ENCODE assay signal across 9 cellular contexts in genomic region chr18:77069482-77069881, GRCh38.
A peak's percentile ranks its signal among the peaks of the same experiment; 100 is the strongest.
DNase-seq lines count a peak whose midpoint lies in the region; ATAC-seq and TF ChIP-seq lines count a peak whose summit lies in the region.
"Had no signal": no experiment of that assay in that cellular context is flagged by ENCODE, and none has a peak within 500 bp of the region (broad histone marks: within the 10 kb centered on the region; RNA-seq: fewer than 3 reads in every experiment).

No MANE protein-coding gene starts in this region.

- ATAC-seq in left cardiac atrium (no peak), natural killer cell (no peak), GM19324 (IDR thresholded peaks at IDR 0.05; ENCODE audit: low FRiP score, unreplicated experiment) (no peak), GM18907 (IDR thresholded peaks at IDR 0.05; ENCODE audit: unreplicated experiment) (no peak)

- intact Hi-C loops in left cardiac atrium (cut with DNase I) = no loop called here
- intact Hi-C loops in activated T-helper 2 cell treated with anti-CD3 and anti-CD28 coated beads, Interferon-gamma antibody, Interleukin-2, Interleukin-4, amounts not matched to agents 10 μg/mL and 5 μg/mL and 100 μg/mL, durations not matched to agents 14 hours and 24 hours and 36 hours (cut with micrococcal nuclease) = loop anchor here (2.0 to 10.0 kb wide), 3 partner anchors 15 to 415 kb away; no protein-coding TSS in a partner anchor
- intact Hi-C loops in natural killer cell (cut with micrococcal nuclease) = loop anchor here (5.0 to 10.0 kb wide), 2 partner anchors 145 to 578 kb away; no protein-coding TSS in a partner anchor
- intact Hi-C loops in uterus (cut with DNase I; ENCODE audit: low total_unique reads) = no loop called here

- TF ChIP-seq POLR2A in uterus (IDR thresholded peaks at IDR 0.05) = no peak

- H3K36me3 ChIP-seq in right atrium auricular region (peaks cover 15% of the 10 kb centered on the region), uterus (no peaks in the 10 kb centered on the region)

- H3K4me3 Mint-ChIP-seq in activated T-helper 2 cell treated with anti-CD3 and anti-CD28 coated beads, Interferon-gamma antibody, Interleukin-2, Interleukin-4, amounts not matched to agents 10 μg/mL and 5 μg/mL and 100 μg/mL, durations not matched to agents 14 hours and 24 hours and 36 hours (ENCODE audit: low read depth) = peak overlapping the region; percentile 37
- H3K4me3 Mint-ChIP-seq in natural killer cell = peak overlapping the region; percentile 83

- no peaks in the 10 kb centered on the region for H3K9me3 Mint-ChIP-seq in activated T-helper 2 cell treated with anti-CD3 and anti-CD28 coated beads, Interferon-gamma antibody, Interleukin-2, Interleukin-4, amounts not matched to agents 10 μg/mL and 5 μg/mL and 100 μg/mL, durations not matched to agents 14 hours and 24 hours and 36 hours
- H3K9me3 Mint-ChIP-seq in natural killer cell = no peaks in the 10 kb centered on the region

- no peaks in the 10 kb centered on the region for H3K27me3 Mint-ChIP-seq in activated T-helper 2 cell treated with anti-CD3 and anti-CD28 coated beads, Interferon-gamma antibody, Interleukin-2, Interleukin-4, amounts not matched to agents 10 μg/mL and 5 μg/mL and 100 μg/mL, durations not matched to agents 14 hours and 24 hours and 36 hours (ENCODE audit: low read depth)
- no peaks in the 10 kb centered on the region for H3K27me3 Mint-ChIP-seq in natural killer cell (ENCODE audit: low read depth in 2 of 2)

- no peak for TF ChIP-seq CTCF in right atrium auricular region (IDR thresholded peaks at IDR 0.05)
- TF ChIP-seq CTCF in natural killer cell (IDR thresholded peaks at IDR 0.05) = no peak
- TF ChIP-seq CTCF in uterus (IDR thresholded peaks at IDR 0.05) = no peak

- H3K36me3 Mint-ChIP-seq in activated T-helper 2 cell treated with anti-CD3 and anti-CD28 coated beads, Interferon-gamma antibody, Interleukin-2, Interleukin-4, amounts not matched to agents 10 μg/mL and 5 μg/mL and 100 μg/mL, durations not matched to agents 14 hours and 24 hours and 36 hours (ENCODE audit: low read depth) = peaks cover 76% of the 10 kb centered on the region
- peaks cover 3% of the 10 kb centered on the region for H3K36me3 Mint-ChIP-seq in natural killer cell

- H3K4me1 ChIP-seq in right atrium auricular region (peaks cover 3 to 72% of the 10 kb centered on the region in 2 donors), uterus (peaks cover 0 to 5% of the 10 kb centered on the region in 2 donors)

- DNase-seq in right atrium auricular region (ENCODE audit: low spot score) (no peak), left cardiac atrium (no peak), natural killer cell (no peak), uterus (no peak), GF-D8 (lab: John Stamatoyannopoulos, UW) (no peak)
- DNase-seq in activated T-helper 2 cell treated with anti-CD3 and anti-CD28 coated beads, Interferon-gamma antibody, Interleukin-2, Interleukin-4, amounts not matched to agents 10 μg/mL and 5 μg/mL and 100 μg/mL, durations not matched to agents 14 hours and 24 hours and 36 hours (ENCODE audit: low spot score) = no peak
- DNase-seq: DMS 273 treated with DMSO at 0.1 percent for 48 hours had no signal

- H3K27me3 ChIP-seq in right atrium auricular region = no peaks in the 10 kb centered on the region
- no peaks in the 10 kb centered on the region for H3K27me3 ChIP-seq in uterus

- H3K27ac Mint-ChIP-seq in activated T-helper 2 cell treated with anti-CD3 and anti-CD28 coated beads, Interferon-gamma antibody, Interleukin-2, Interleukin-4, amounts not matched to agents 10 μg/mL and 5 μg/mL and 100 μg/mL, durations not matched to agents 14 hours and 24 hours and 36 hours = peak overlapping the region; percentile 94
- H3K27ac Mint-ChIP-seq in natural killer cell = peak overlapping the region; percentile 94 to 98

- no peaks in the 10 kb centered on the region for H3K9me3 ChIP-seq in right atrium auricular region
- H3K9me3 ChIP-seq in uterus = no peaks in the 10 kb centered on the region

- H3K27ac ChIP-seq in right atrium auricular region = peak overlapping the region; percentile 71 to 75
- H3K27ac ChIP-seq in uterus = peak overlapping the region; percentile 81 to 82

- peaks cover 95% of the 10 kb centered on the region for H3K4me1 Mint-ChIP-seq in activated T-helper 2 cell treated with anti-CD3 and anti-CD28 coated beads, Interferon-gamma antibody, Interleukin-2, Interleukin-4, amounts not matched to agents 10 μg/mL and 5 μg/mL and 100 μg/mL, durations not matched to agents 14 hours and 24 hours and 36 hours (ENCODE audit: low read depth)
- H3K4me1 Mint-ChIP-seq in natural killer cell = peaks cover 100% of the 10 kb centered on the region in 2 donors

- H3K4me3 ChIP-seq in right atrium auricular region (no peak overlapping the region), uterus (no peak overlapping the region)

Comparison
In these comparisons a context has a peak if more than half of its experiments do, and no peak if none do; other contexts are left out.
1. intact Hi-C loops: an anchor here in activated T-helper 2 cell treated with anti-CD3 and anti-CD28 coated beads, Interferon-gamma antibody, Interleukin-2, Interleukin-4, amounts not matched to agents 10 μg/mL and 5 μg/mL and 100 μg/mL, durations not matched to agents 14 hours and 24 hours and 36 hours (2.0 to 10.0 kb wide) and natural killer cell (5.0 to 10.0 kb wide); none called in left cardiac atrium and uterus.